27 cellular contexts compared by ENCODE assay signal in the genomic region with DNA sequence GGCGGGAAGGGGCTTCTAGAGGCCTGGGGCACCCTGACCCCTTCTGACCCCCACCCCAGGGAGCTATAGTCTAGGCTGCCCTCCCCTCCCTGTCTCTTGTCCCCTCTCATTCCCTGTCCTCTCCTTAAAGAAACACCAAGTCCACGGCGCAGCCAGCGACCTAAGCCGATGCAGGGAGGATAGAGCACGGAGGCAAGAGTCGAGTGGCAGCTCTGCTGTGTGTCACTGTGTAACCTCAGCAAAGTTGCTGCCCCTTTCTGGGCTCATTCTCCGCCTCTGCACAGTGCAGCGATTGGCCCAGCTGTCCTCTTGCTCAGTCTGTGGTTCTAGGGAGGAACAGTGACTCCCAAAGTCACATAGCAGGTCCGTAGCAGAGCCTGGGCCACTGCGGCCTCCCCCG.
"Had no signal": no experiment of that assay in that cellular context is flagged by ENCODE, and none has a peak within 500 bp of the region (broad histone marks: within the 10 kb centered on the region; RNA-seq: fewer than 3 reads in every experiment).

No MANE protein-coding gene starts in this region.

- ATAC-seq: left colon; left lung; lower lobe of right lung; naive thymus-derived CD8-positive, alpha-beta T cell; right cardiac atrium; stimulated activated effector memory CD8-positive, alpha-beta T cell treated with anti-CD3 and anti-CD28 coated beads, Interleukin-12 subunit alpha, Interleukin-12 subunit beta, amount 100 ng/mL, for 72 hours had no signal

- H3K4me1 ChIP-seq: left lung, prostate gland, transverse colon had no signal

- H3K9me3 Mint-ChIP-seq: neural crest cell had no signal

- H3K27ac ChIP-seq: left lung, lower lobe of right lung, ovary, prostate gland, sigmoid colon, stomach, testis, thyroid gland, transverse colon, upper lobe of left lung, vagina had no signal

- H3K4me3 Mint-ChIP-seq: immature natural killer cell; naive thymus-derived CD8-positive, alpha-beta T cell; nephron; neural crest cell; stimulated activated effector memory CD8-positive, alpha-beta T cell treated with anti-CD3 and anti-CD28 coated beads, Interleukin-12 subunit alpha, Interleukin-12 subunit beta, amount 100 ng/mL, for 72 hours had no signal

- H3K36me3 Mint-ChIP-seq: immature natural killer cell; stimulated activated effector memory CD8-positive, alpha-beta T cell treated with anti-CD3 and anti-CD28 coated beads, Interleukin-12 subunit alpha, Interleukin-12 subunit beta, amount 100 ng/mL, for 72 hours had no signal

- H3K27me3 ChIP-seq: ovary, testis, thyroid gland, vagina had no signal

- H3K9me3 ChIP-seq: lower lobe of right lung, ovary, prostate gland, testis, thyroid gland, transverse colon, vagina had no signal

- H3K27ac Mint-ChIP-seq: immature natural killer cell; nephron; stimulated activated effector memory CD8-positive, alpha-beta T cell treated with anti-CD3 and anti-CD28 coated beads, Interleukin-12 subunit alpha, Interleukin-12 subunit beta, amount 100 ng/mL, for 72 hours had no signal

- DNase-seq: hypothalamus; immature natural killer cell; kidney; left colon; left lung; lower lobe of right lung; mammary epithelial cell; mesenchymal stem cell; naive thymus-derived CD8-positive, alpha-beta T cell; ovary; right cardiac atrium; sigmoid colon; small intestine; spleen; stimulated activated CD4-positive, alpha-beta T cell treated with anti-CD3 and anti-CD28 coated beads, Interleukin-4, amount 100 ng/mL, for 24 hours; stimulated activated naive CD4-positive, alpha-beta T cell; stomach; testis; thyroid gland; transverse colon; upper lobe of left lung had no signal

- H3K4me3 ChIP-seq: left lung, lower lobe of right lung, ovary, prostate gland, sigmoid colon, spleen, stomach, testis, thyroid gland, transverse colon, upper lobe of left lung, vagina had no signal

- FAIRE-seq: islet of Langerhans, kidney, small intestine had no signal

- H3K36me3 ChIP-seq: left lung, lower lobe of right lung, ovary, prostate gland, sigmoid colon, spleen, stomach, thyroid gland, transverse colon, upper lobe of left lung, vagina had no signal
